8 cellular contexts compared by ENCODE assay signal in genomic region chr16:9090101-9090959, GRCh38. TPM values are rescaled to one million over a fixed set of nuclear protein-coding genes. Genes with fewer than 3 reads are reported as not detected.
A peak's percentile ranks its signal among the peaks of the same experiment; 100 is the strongest.
DNase-seq lines count a peak whose midpoint lies in the region; ATAC-seq and TF ChIP-seq lines count a peak whose summit lies in the region.

No MANE protein-coding gene starts in this region.

- H3K9me3 ChIP-seq in iPS-15b (ENCODE audit: control insufficient read depth, insufficient read depth, low read length) (no peaks in the 10 kb centered on the region), skeletal muscle tissue (ENCODE audit: control insufficient read depth in 3 of 3, low read length in 3 of 3) (no peaks in the 10 kb centered on the region)

- H3K4me1 ChIP-seq in iPS-15b (ENCODE audit: control insufficient read depth, insufficient read depth, low read length), result peaks cover 4% of the 10 kb centered on the region
- peaks cover 27 to 33% (median 28%) of the 10 kb centered on the region in 3 donors for H3K4me1 ChIP-seq in skeletal muscle tissue (ENCODE audit: control insufficient read depth in 3 of 3, insufficient read depth in 3 of 3, low read length in 3 of 3)

- peaks cover 3% of the 10 kb centered on the region for H3K36me3 ChIP-seq in iPS-15b (ENCODE audit: control insufficient read depth, insufficient read depth, low read length)
- H3K36me3 ChIP-seq in skeletal muscle tissue (ENCODE audit: control insufficient read depth in 3 of 3, insufficient read depth in 3 of 3, low read length in 3 of 3), result peaks cover 3 to 7% (median 4%) of the 10 kb centered on the region in 3 donors

- TF ChIP-seq CTCF in astrocyte of the spinal cord (IDR thresholded peaks at IDR 0.05; ENCODE audit: low read depth, low read length), result no peak

- peak overlapping the region; percentile 57 for H3K4me3 ChIP-seq in astrocyte of the spinal cord (ENCODE audit: low read depth, low read length)
- peak overlapping the region; percentile 77 for H3K4me3 ChIP-seq in iPS-15b (ENCODE audit: low read depth, low read length)
- peak overlapping the region; percentile 84 to 93 (median 87) for H3K4me3 ChIP-seq in skeletal muscle tissue (ENCODE audit: low read length in 3 of 3)

- H3K27me3 ChIP-seq in iPS-15b (ENCODE audit: control insufficient read depth, insufficient read depth, low read length) (no peaks in the 10 kb centered on the region), skeletal muscle tissue (ENCODE audit: control insufficient read depth in 3 of 3, insufficient read depth in 3 of 3, low read length in 3 of 3) (no peaks in the 10 kb centered on the region)

- DNase-seq in T follicular helper cell (ENCODE audit: low read depth) (peak; percentile 18), astrocyte of the spinal cord (ENCODE audit: low read depth, low spot score) (no peak), NAMALWA (ENCODE audit: low spot score) (no peak)

- H3K9ac ChIP-seq in iPS-15b (ENCODE audit: low read depth, low read length) (peak overlapping the region; percentile 48), skeletal muscle tissue (ENCODE audit: low read depth in 1 of 3, low read length in 3 of 3) (peak overlapping the region; percentile 86 to 96 (median 88))

- peak overlapping the region; percentile 89 for H3K27ac ChIP-seq in skeletal muscle tissue (ENCODE audit: low read depth, low read length)

- ATAC-seq in GM19035 (IDR thresholded peaks at IDR 0.05; ENCODE audit: unreplicated experiment) (peak; percentile 0), HG03045 (IDR thresholded peaks at IDR 0.05; ENCODE audit: unreplicated experiment) (no peak), HG02870 (IDR thresholded peaks at IDR 0.05; ENCODE audit: unreplicated experiment) (no peak)

- in situ Hi-C loops in astrocyte of the spinal cord (cut with HindIII; ENCODE audit: low sequenced_read_pairs), result no loop called here

RNA-seq across cellular contexts. Expression of gene HAPSTR1, which starts 1.1 kb away (rescaled TPM):
- total RNA-seq in skeletal muscle tissue, result 51.7 TPM
